In the genomic region with DNA sequence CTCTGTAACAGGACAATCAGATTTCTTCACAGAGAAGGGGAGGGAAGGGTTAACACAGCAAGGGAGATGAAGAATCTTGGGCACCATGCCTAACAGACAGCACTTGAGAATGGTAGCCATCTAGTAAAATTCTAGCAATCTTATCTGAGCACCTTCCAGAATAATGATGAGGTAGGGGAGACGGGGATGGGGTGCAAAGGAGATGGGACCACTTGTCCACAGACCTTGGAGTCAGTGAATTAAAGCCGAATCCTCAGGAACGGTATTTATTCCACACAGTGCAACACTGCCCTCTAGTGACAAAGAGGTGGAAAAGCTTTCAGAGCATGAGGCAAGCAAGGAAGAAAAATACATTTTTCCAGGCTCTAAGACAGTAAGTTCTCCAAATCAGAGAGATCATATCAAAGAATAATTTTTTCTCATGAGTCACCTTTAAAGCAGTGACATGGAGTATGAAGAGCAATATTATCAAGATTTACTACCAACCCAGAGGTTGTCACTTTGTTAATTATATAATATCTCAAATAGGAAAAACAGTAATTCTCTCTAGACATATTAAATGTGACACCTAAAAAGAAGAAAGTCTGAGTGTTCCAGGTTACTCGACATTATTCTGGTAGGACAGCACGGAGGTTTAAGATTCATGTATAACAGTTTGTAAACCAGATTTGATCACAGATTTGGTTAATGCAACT, we compare ENCODE assay signal across 2 cellular contexts.
TF ChIP-seq lines count a peak whose summit lies in the region.

No MANE protein-coding gene starts in this region.

TF ChIP-seq in IMR-90, 13 proteins besides CTCF, POLR2A, EP300 and RAD21:
- peak; percentile 74 for TF ChIP-seq SMC3 (IDR thresholded peaks at IDR 0.05; ENCODE audit: low read depth, low read length)
- TF ChIP-seq MAFK (IDR thresholded peaks at IDR 0.05; ENCODE audit: low read depth, low read length), result no peak
- TF ChIP-seq CEBPB (IDR thresholded peaks at IDR 0.05; ENCODE audit: low read depth, low read length), result 0 out of 2 replicates have a peak, but pooled peaks have one; percentile 11

TF ChIP-seq in GM12878, 131 proteins besides CTCF, POLR2A, EP300 and RAD21:
- no peak for TF ChIP-seq BHLHE40 (IDR thresholded peaks at IDR 0.05; ENCODE audit: borderline replicate concordance in 1 of 2, low read depth in 2 of 2, low read length in 1 of 2)
- TF ChIP-seq ZBTB11 (CRISPR knock-in tag; IDR thresholded peaks at IDR 0.05), result no peak
- TF ChIP-seq SMC3 (IDR thresholded peaks at IDR 0.05; ENCODE audit: borderline replicate concordance, low read length), result peak; percentile 67; the same call in 1 of the 2 replicates
- TF ChIP-seq YBX1 (IDR thresholded peaks at IDR 0.05), result no peak
- TF ChIP-seq YY1 (IDR thresholded peaks at IDR 0.05; ENCODE audit: low read depth, low read length), result 0 out of 2 replicates have a peak, but pooled peaks have one; percentile 21
- no peak for TF ChIP-seq MLLT1 (IDR thresholded peaks at IDR 0.05)
- TF ChIP-seq, protein P1, sequence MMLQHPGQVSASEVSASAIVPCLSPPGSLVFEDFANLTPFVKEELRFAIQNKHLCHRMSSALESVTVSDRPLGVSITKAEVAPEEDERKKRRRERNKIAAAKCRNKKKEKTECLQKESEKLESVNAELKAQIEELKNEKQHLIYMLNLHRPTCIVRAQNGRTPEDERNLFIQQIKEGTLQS (IDR thresholded peaks at IDR 0.05; ENCODE audit: borderline replicate concordance, extremely low read depth, low read depth, low read length), result no peak
- TF ChIP-seq TCF12 (IDR thresholded peaks at IDR 0.05; ENCODE audit: low read depth, low read length), result no peak
- TF ChIP-seq EZH2 (IDR thresholded peaks at IDR 0.05; ENCODE audit: borderline replicate concordance, control insufficient read depth, low read depth, low read length), result no peak
- no peak for TF ChIP-seq ZNF24 (IDR thresholded peaks at IDR 0.05)
- no peak for TF ChIP-seq MEF2B (IDR thresholded peaks at IDR 0.05; ENCODE audit: partially characterized antibody, poor library complexity, severe bottlenecking)
